In the genomic region with DNA sequence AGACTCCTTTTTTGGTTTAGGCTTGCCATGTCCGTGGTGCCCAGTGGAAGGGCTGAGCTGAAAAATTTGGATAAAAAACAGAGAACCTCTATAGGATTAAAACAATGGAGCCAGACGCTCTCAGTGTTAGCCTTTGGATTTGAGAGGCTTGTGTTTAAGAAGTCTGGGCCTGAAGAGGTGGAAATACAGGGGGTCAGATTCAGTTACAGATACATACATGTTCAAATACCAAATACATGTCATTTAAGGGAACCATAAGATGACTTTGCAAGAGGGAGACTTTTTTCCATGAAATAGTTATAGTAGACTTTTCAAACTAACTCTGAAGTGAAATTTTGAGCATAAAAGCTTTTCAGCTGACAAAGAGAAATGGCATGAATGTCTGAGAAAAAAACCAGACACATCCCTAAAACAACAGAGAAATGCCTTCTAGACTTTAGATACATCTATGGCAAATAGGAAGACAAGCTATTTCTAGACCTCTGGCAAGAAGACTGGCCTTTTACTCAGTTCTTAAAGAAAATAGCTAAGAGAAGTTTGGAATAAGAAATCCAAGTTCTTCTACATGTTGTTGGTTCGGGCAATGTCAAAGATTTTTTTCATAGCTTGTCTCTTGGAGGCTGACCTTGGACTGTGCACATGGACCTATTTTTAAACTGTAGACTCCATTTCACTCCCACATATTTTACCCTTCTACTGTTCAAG, we compare ENCODE assay signal across 16 cellular contexts.
DNase-seq lines count a peak whose midpoint lies in the region; ATAC-seq, FAIRE-seq and TF ChIP-seq lines count a peak whose summit lies in the region.
"Had no signal": no experiment of that assay in that cellular context is flagged by ENCODE, and none has a peak within 500 bp of the region (broad histone marks: within the 10 kb centered on the region; RNA-seq: fewer than 3 reads in every experiment).

No MANE protein-coding gene starts in this region.

- CTCF ChIA-PET in K562 (lab: Yijun Ruan, JAX; ENCODE audit: low intra/inter-chr PET ratio): no interaction called here

- intact Hi-C loops in K562 (cut with micrococcal nuclease) (no loop called here), left ventricle myocardium superior (cut with micrococcal nuclease) (no loop called here), psoas muscle (cut with DNase I) (no loop called here)

- BruUV-seq in K562 (replicated peaks; lab: Mats Ljungman, UMichigan): no TSS peak

- peak overlapping the region; percentile 54; the same call in 1 of the 2 replicates for H2AFZ ChIP-seq in K562 (ENCODE audit: low read depth, low read length)

- TF ChIP-seq RAD21 in K562 (CRISPR knock-in tag; conservative IDR thresholded peaks at IDR 0.05 in 1 of 2, IDR thresholded peaks at IDR 0.05 in 1 of 2): no peak

- no peaks in the 10 kb centered on the region for H4K20me1 ChIP-seq in DOHH2 (ENCODE audit: control insufficient read depth, insufficient read depth, low read depth, low read length)
- H4K20me1 ChIP-seq in K562 (replicated peaks; ENCODE audit: control insufficient read depth, insufficient read depth, low read length): no peaks in the 10 kb centered on the region

- 27% methylated on average over 3 of the region's 3 CpGs for WGBS in K562 (ENCODE audit: insufficient coverage, low coverage, missing lambda C conversion rate)
- 27 to 41% (median 39%) methylated on average over 3 of the region's 3 CpGs for WGBS in psoas muscle, 3 donors

- DNase-seq in K562 (ENCODE audit: extremely low read depth in 1 of 4, low spot score in 3 of 4) (no peak), left ventricle myocardium superior (no peak), psoas muscle (no peak), RCC 7860 (ENCODE audit: low spot score) (no peak), retina (no peak)
- DNase-seq: activated CD4-positive, alpha-beta T cell treated with anti-CD3 and anti-CD28 coated beads, Interleukin-2, amount 50 U/mL, for 1 hour; amygdala; foreskin keratinocyte; immature natural killer cell; mucosa of descending colon; T1000 had no signal

- ATAC-seq in K562: peak; percentile 68
- ATAC-seq in left ventricle myocardium superior: peak; percentile 89
- peak; percentile 68 to 91 (median 80) for ATAC-seq in psoas muscle
- ATAC-seq in HG02759 (IDR thresholded peaks at IDR 0.05; ENCODE audit: unreplicated experiment): no peak
- ATAC-seq in HG02884 (IDR thresholded peaks at IDR 0.05; ENCODE audit: unreplicated experiment): no peak
- ATAC-seq: foreskin keratinocyte, mucosa of descending colon had no signal

- TF ChIP-seq EP300 in K562 (IDR thresholded peaks at IDR 0.05; ENCODE audit: low read length): no peak

- H3K9me2 ChIP-seq in DOHH2 (replicated peaks; ENCODE audit: control insufficient read depth, low read length): no peaks in the 10 kb centered on the region

- H3K4me1 ChIP-seq in DOHH2 (ENCODE audit: control insufficient read depth, low read length) (peaks cover 75% of the 10 kb centered on the region), K562 (replicated peaks in 1 of 2; ENCODE audit: control insufficient read depth in 2 of 2, insufficient read depth in 2 of 2, low read length in 2 of 2) (peaks cover 2 to 8% of the 10 kb centered on the region in 2 experiments; a peak in 3 of 5 replicates), psoas muscle (peaks cover 6% of the 10 kb centered on the region)
- H3K4me1 ChIP-seq: foreskin keratinocyte, prostate gland had no signal

- peak overlapping the region; percentile 94 for H3K27ac ChIP-seq in DOHH2 (ENCODE audit: low read depth, low read length)
- peak overlapping the region; percentile 1; the same call in 1 of the 3 replicates for H3K27ac ChIP-seq in K562 (ENCODE audit: extremely low read depth, low read depth, low read length)
- peak overlapping the region; percentile 68 for H3K27ac ChIP-seq in psoas muscle
- H3K27ac ChIP-seq: foreskin keratinocyte, prostate gland had no signal

- H3K4me2 ChIP-seq in DOHH2 (ENCODE audit: low read length) (peak overlapping the region; percentile 81), K562 (ENCODE audit: insufficient read depth, low read length) (no peak overlapping the region)

- peaks cover 23% of the 10 kb centered on the region for H3F3A ChIP-seq in DOHH2 (ENCODE audit: control insufficient read depth, insufficient read depth)

- in situ Hi-C loops in K562 (cut with MboI): no loop called here

- FAIRE-seq in K562 (lab: Jason Lieb, UNC) (no peak), RCC 7860 (lab: Jason Lieb, UNC) (no peak)
- FAIRE-seq: urothelium cell line had no signal

- H3K4me3 ChIP-seq in DOHH2 (ENCODE audit: low read length) (peak overlapping the region; percentile 58), K562 (no peak overlapping the region), psoas muscle (peak overlapping the region; percentile 9)
- H3K4me3 ChIP-seq: mucosa of descending colon, prostate gland had no signal

- TF ChIP-seq POLR2A in K562 (conservative IDR thresholded peaks at IDR 0.05): no peak

- H3K9me1 ChIP-seq in K562 (ENCODE audit: control insufficient read depth, insufficient read depth, low read length): no peaks in the 10 kb centered on the region

- no peaks in the 10 kb centered on the region for H3K27me3 ChIP-seq in DOHH2 (ENCODE audit: control insufficient read depth, low read length)
- no peaks in the 10 kb centered on the region for H3K27me3 ChIP-seq in K562 (ENCODE audit: control insufficient read depth in 2 of 2, insufficient read depth in 2 of 2, low read length in 2 of 2)
- H3K27me3 ChIP-seq in psoas muscle (ENCODE audit: insufficient read depth in 3 of 3, low read length in 2 of 3): no peaks in the 10 kb centered on the region
- H3K27me3 ChIP-seq: foreskin keratinocyte had no signal

- peaks cover 50% of the 10 kb centered on the region for H3K36me3 ChIP-seq in DOHH2 (ENCODE audit: control insufficient read depth, low read length)
- no peaks in the 10 kb centered on the region for H3K36me3 ChIP-seq in K562 (ENCODE audit: control insufficient read depth, insufficient read depth, low read length)
- H3K36me3 ChIP-seq in psoas muscle (ENCODE audit: insufficient read depth in 1 of 2, low read depth in 1 of 2): no peaks in the 10 kb centered on the region
- H3K36me3 ChIP-seq: prostate gland had no signal

- H3K79me2 ChIP-seq in DOHH2 (ENCODE audit: control insufficient read depth, low read length) (peaks cover 75% of the 10 kb centered on the region), K562 (ENCODE audit: control insufficient read depth, insufficient read depth, low read length) (no peaks in the 10 kb centered on the region)

- POLR2A ChIA-PET in K562 (lab: Yijun Ruan, JAX): interaction anchor here (1.3 kb wide), 2 partner anchors 8 to 10 kb away, joined by 3 to 6 read pairs; no protein-coding TSS in a partner anchor

- peaks cover 8% of the 10 kb centered on the region for H3K9me3 ChIP-seq in DOHH2 (ENCODE audit: control insufficient read depth, insufficient read depth, low read length)
- H3K9me3 ChIP-seq in K562 (replicated peaks; ENCODE audit: control insufficient read depth, insufficient read depth, low read depth, low read length): no peaks in the 10 kb centered on the region
- no peaks in the 10 kb centered on the region for H3K9me3 ChIP-seq in psoas muscle
- H3K9me3 ChIP-seq: mucosa of descending colon, prostate gland had no signal

- TF ChIP-seq CTCF in DOHH2 (IDR thresholded peaks at IDR 0.05; ENCODE audit: low read depth, low read length, poor library complexity, severe bottlenecking) (no peak), K562 (IDR thresholded peaks at IDR 0.05 in 2 of 3, conservative IDR thresholded peaks at IDR 0.05 in 1 of 3; ENCODE audit: insufficient read depth in 2 of 3, low read depth in 1 of 3, low read length in 3 of 3) (no peak), psoas muscle (IDR thresholded peaks at IDR 0.05) (no peak)

- peak overlapping the region in 1 of 2 experiments; percentile 2; a peak in 1 of 4 replicates for H3K9ac ChIP-seq in K562 (ENCODE audit: insufficient read depth in 1 of 2, low read depth in 2 of 2, low read length in 2 of 2)

TF ChIP-seq in K562, 482 proteins besides CTCF, POLR2A, EP300 and RAD21:
- TF ChIP-seq MEF2A (IDR thresholded peaks at IDR 0.05; ENCODE audit: control insufficient read depth, low read depth, low read length) (peak; percentile 31; the same call in 1 of the 2 replicates), MEF2D (tag; conservative IDR thresholded peaks at IDR 0.05; ENCODE audit: low read depth) (0 out of 2 replicates have a peak, but pooled peaks have one; percentile 63), PHB (CRISPR knock-in tag; IDR thresholded peaks at IDR 0.05) (no peak), HNRNPL (IDR thresholded peaks at IDR 0.05; ENCODE audit: low read depth, low read length) (no peak), GTF2E2 (tag; IDR thresholded peaks at IDR 0.05) (no peak)
- TF ChIP-seq, protein P1, sequence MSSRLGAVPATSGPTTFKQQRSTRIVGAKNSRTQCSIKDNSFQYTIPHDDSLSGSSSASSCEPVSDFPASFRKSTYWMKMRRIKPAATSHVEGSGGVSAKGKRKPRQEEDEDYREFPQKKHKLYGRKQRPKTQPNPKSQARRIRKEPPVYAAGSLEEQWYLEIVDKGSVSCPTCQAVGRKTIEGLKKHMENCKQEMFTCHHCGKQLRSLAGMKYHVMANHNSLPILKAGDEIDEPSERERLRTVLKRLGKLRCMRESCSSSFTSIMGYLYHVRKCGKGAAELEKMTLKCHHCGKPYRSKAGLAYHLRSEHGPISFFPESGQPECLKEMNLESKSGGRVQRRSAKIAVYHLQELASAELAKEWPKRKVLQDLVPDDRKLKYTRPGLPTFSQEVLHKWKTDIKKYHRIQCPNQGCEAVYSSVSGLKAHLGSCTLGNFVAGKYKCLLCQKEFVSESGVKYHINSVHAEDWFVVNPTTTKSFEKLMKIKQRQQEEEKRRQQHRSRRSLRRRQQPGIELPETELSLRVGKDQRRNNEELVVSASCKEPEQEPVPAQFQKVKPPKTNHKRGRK (tag; IDR thresholded peaks at IDR 0.05): no peak

Comparison
In these comparisons a context has a peak if more than half of its experiments do, and no peak if none do; other contexts are left out.
1. H3K27ac ChIP-seq: peak in every context shown above with its lines; median percentile 94 in DOHH2; 68 in psoas muscle; 1 in K562.
2. ATAC-seq: peak in K562 (single experiment), left ventricle myocardium superior (single experiment) and psoas muscle (4 of 4); none in HG02759 (single experiment) and HG02884 (single experiment).